ENCODE assay signal across 12 cellular contexts in genomic region chrX:150504399-150505186, GRCh38.
DNase-seq lines count a peak whose midpoint lies in the region; ATAC-seq and TF ChIP-seq lines count a peak whose summit lies in the region.
"Had no signal": no experiment of that assay in that cellular context is flagged by ENCODE, and none has a peak within 500 bp of the region (broad histone marks: within the 10 kb centered on the region; RNA-seq: fewer than 3 reads in every experiment).

No MANE protein-coding gene starts in this region.

- H3K4me3 ChIP-seq in sigmoid colon = no peak overlapping the region

- intact Hi-C loops in sigmoid colon (cut with DNase I) = loop anchor here (5.0 kb wide), 3 partner anchors 43 to 142 kb away; partner anchors contain the start of genes MAMLD1 and MTM1

- 85 to 89% methylated on average over 9 of the region's 9 CpGs for WGBS in sigmoid colon, 2 donors

- no peak for TF ChIP-seq POLR2A in sigmoid colon (IDR thresholded peaks at IDR 0.05)

- peak overlapping the region; percentile 1 to 47 (median 18) for H3K27ac ChIP-seq in sigmoid colon

- H3K9me3 ChIP-seq in sigmoid colon = no peaks in the 10 kb centered on the region

- TF ChIP-seq CTCF in WTC11 (IDR thresholded peaks at IDR 0.05) (no peak), sigmoid colon (IDR thresholded peaks at IDR 0.05) (no peak)

- DNase-seq in G401 (ENCODE audit: low spot score) = peak; percentile 66
- no peak for DNase-seq in WTC11 (ENCODE audit: low spot score)
- peak; percentile 62 for DNase-seq in globus pallidus (ENCODE audit: low spot score)
- DNase-seq in sigmoid colon = no peak
- DNase-seq in activated effector memory CD4-positive, alpha-beta T cell treated with anti-CD3 and anti-CD28 coated beads, Interleukin-2, amount 50 U/mL, for 16 hours = no peak
- no peak for DNase-seq in germinal center (ENCODE audit: low spot score)
- DNase-seq in activated T-cell treated with anti-CD3 and anti-CD28 coated beads, Interleukin-2, amount 50 U/mL, for 4 hours = no peak
- DNase-seq: activated T-cell treated with anti-CD3 and anti-CD28 coated beads, Interleukin-2, amount 50 U/mL, for 48 hours; CD8-positive, alpha-beta memory T cell; NCI-H1436; OCI-M1 had no signal

- CTCF ChIA-PET in WTC11 (lab: Charles Lee) = interaction anchor here (1.0 to 2.6 kb wide), 4 partner anchors 10 to 55 kb away, joined by 4 to 7 read pairs (median 5); no protein-coding TSS in a partner anchor

- H3K27ac Mint-ChIP-seq in WTC11 = peak overlapping the region; percentile 70
- H3K27ac Mint-ChIP-seq: CD8-positive, alpha-beta memory T cell had no signal

- peaks cover 0 to 9% (median 8%) of the 10 kb centered on the region in 4 donors for H3K4me1 ChIP-seq in sigmoid colon

- ATAC-seq in WTC11 = no peak
- no peak for ATAC-seq in HG03159 (IDR thresholded peaks at IDR 0.05; ENCODE audit: unreplicated experiment)
- no peak for ATAC-seq in activated T-cell treated with anti-CD3 and anti-CD28 coated beads, Interleukin-2, amount 50 U/mL, for 4 hours

- in situ Hi-C loops in G401 (cut with HindIII; ENCODE audit: low sequenced_read_pairs) = no loop called here

- POLR2A ChIA-PET in WTC11 (lab: Charles Lee) = no interaction called here

- no peaks in the 10 kb centered on the region for H3K9me3 Mint-ChIP-seq in WTC11
- no peaks in the 10 kb centered on the region for H3K9me3 Mint-ChIP-seq in activated T-cell treated with anti-CD3 and anti-CD28 coated beads, Interleukin-2, amount 50 U/mL, for 4 hours
- H3K9me3 Mint-ChIP-seq: CD8-positive, alpha-beta memory T cell had no signal

- peaks cover 50% of the 10 kb centered on the region for H3K4me1 Mint-ChIP-seq in WTC11
- H3K4me1 Mint-ChIP-seq in activated T-cell treated with anti-CD3 and anti-CD28 coated beads, Interleukin-2, amount 50 U/mL, for 4 hours (ENCODE audit: low read depth) = no peaks in the 10 kb centered on the region
- H3K4me1 Mint-ChIP-seq: CD8-positive, alpha-beta memory T cell had no signal

- H3K36me3 ChIP-seq in sigmoid colon = no peaks in the 10 kb centered on the region

- H3K36me3 Mint-ChIP-seq in WTC11 = no peaks in the 10 kb centered on the region
- H3K36me3 Mint-ChIP-seq in activated T-cell treated with anti-CD3 and anti-CD28 coated beads, Interleukin-2, amount 50 U/mL, for 4 hours (ENCODE audit: insufficient read depth) = no peaks in the 10 kb centered on the region
- H3K36me3 Mint-ChIP-seq: CD8-positive, alpha-beta memory T cell had no signal

- no peaks in the 10 kb centered on the region for H3K27me3 Mint-ChIP-seq in WTC11 (ENCODE audit: low read depth)
- no peaks in the 10 kb centered on the region for H3K27me3 Mint-ChIP-seq in activated T-cell treated with anti-CD3 and anti-CD28 coated beads, Interleukin-2, amount 50 U/mL, for 4 hours (ENCODE audit: low read depth)

- no peak overlapping the region for H3K4me3 Mint-ChIP-seq in WTC11
- no peak overlapping the region for H3K4me3 Mint-ChIP-seq in activated T-cell treated with anti-CD3 and anti-CD28 coated beads, Interleukin-2, amount 50 U/mL, for 4 hours
- H3K4me3 Mint-ChIP-seq: CD8-positive, alpha-beta memory T cell had no signal

- no peak for TF ChIP-seq EP300 in sigmoid colon (IDR thresholded peaks at IDR 0.05)

- no peaks in the 10 kb centered on the region for H3K27me3 ChIP-seq in sigmoid colon

TF ChIP-seq in WTC11, 78 proteins besides CTCF, POLR2A, EP300 and RAD21:
- TF ChIP-seq E2F1 (CRISPR knock-in tag; IDR thresholded peaks at IDR 0.05) (no peak), PREB (CRISPR knock-in tag; IDR thresholded peaks at IDR 0.05; ENCODE audit: borderline replicate concordance) (no peak), SMAD4 (CRISPR knock-in tag; IDR thresholded peaks at IDR 0.05) (no peak), SP1 (CRISPR knock-in tag; conservative IDR thresholded peaks at IDR 0.05) (no peak)

Comparison
In these comparisons a context has a peak if more than half of its experiments do, and no peak if none do; other contexts are left out.
1. DNase-seq: peak in G401 (single experiment) and globus pallidus (single experiment); none in WTC11 (single experiment), sigmoid colon (single experiment), activated effector memory CD4-positive, alpha-beta T cell treated with anti-CD3 and anti-CD28 coated beads, Interleukin-2, amount 50 U/mL, for 16 hours (single experiment), germinal center (single experiment) and activated T-cell treated with anti-CD3 and anti-CD28 coated beads, Interleukin-2, amount 50 U/mL, for 4 hours (single experiment).